ENCODE assay signal across 1 cellular context in genomic region chr21:44878053-44878982, GRCh38.
TF ChIP-seq lines count a peak whose summit lies in the region.

No MANE protein-coding gene starts in this region.

TF ChIP-seq in HepG2, 621 proteins besides CTCF, POLR2A, EP300 and RAD21 (continued from another document and continues in another):
- TF ChIP-seq LRRFIP1 (CRISPR knock-in tag; conservative IDR thresholded peaks at IDR 0.05) (no peak), ZNF788 (CRISPR knock-in tag; IDR thresholded peaks at IDR 0.05; ENCODE audit: borderline replicate concordance) (no peak; the same call in 1 of the 2 replicates), ZNF513 (CRISPR knock-in tag; conservative IDR thresholded peaks at IDR 0.05) (no peak), SAFB2 (CRISPR knock-in tag; IDR thresholded peaks at IDR 0.05; ENCODE audit: borderline replicate concordance, low read depth) (peak; percentile 33; the same call in 1 of the 2 replicates), IKZF4 (CRISPR knock-in tag; IDR thresholded peaks at IDR 0.05; ENCODE audit: borderline replicate concordance, low read depth, not compliant biosample characterization) (no peak), FOXM1 (CRISPR knock-in tag; IDR thresholded peaks at IDR 0.05) (no peak), YEATS2 (CRISPR knock-in tag; IDR thresholded peaks at IDR 0.05; ENCODE audit: borderline replicate concordance) (peak; percentile 77; the same call in 1 of the 2 replicates), NFE2 (CRISPR knock-in tag; IDR thresholded peaks at IDR 0.05) (no peak), ZNF335 (CRISPR knock-in tag; IDR thresholded peaks at IDR 0.05) (no peak), RFXAP (CRISPR knock-in tag; IDR thresholded peaks at IDR 0.05; ENCODE audit: borderline replicate concordance) (no peak), RFX1 (IDR thresholded peaks at IDR 0.05) (no peak), ZFP62 (CRISPR knock-in tag; IDR thresholded peaks at IDR 0.05) (no peak), ZNF557 (CRISPR knock-in tag; IDR thresholded peaks at IDR 0.05) (no peak), STAT5B (CRISPR knock-in tag; IDR thresholded peaks at IDR 0.05) (no peak), AHR (CRISPR knock-in tag; IDR thresholded peaks at IDR 0.05) (no peak; the same call in 1 of the 2 replicates), NFIC (IDR thresholded peaks at IDR 0.05; ENCODE audit: low read length) (no peak), SCMH1 (CRISPR knock-in tag; IDR thresholded peaks at IDR 0.05; ENCODE audit: borderline replicate concordance) (no peak), TIGD3 (CRISPR knock-in tag; IDR thresholded peaks at IDR 0.05; ENCODE audit: borderline replicate concordance) (no peak), NR2F1 (CRISPR knock-in tag; IDR thresholded peaks at IDR 0.05) (peak; percentile 63 to 79; a peak in 3 of 4 replicates), YY1 (IDR thresholded peaks at IDR 0.05; ENCODE audit: insufficient read depth, insufficient replicate concordance, low read depth, low read length) (peak; percentile 79), NCOA1 (CRISPR knock-in tag; IDR thresholded peaks at IDR 0.05) (no peak), ISL2 (CRISPR knock-in tag; IDR thresholded peaks at IDR 0.05) (peak; percentile 36; the same call in 1 of the 2 replicates), ZSCAN21 (CRISPR knock-in tag; IDR thresholded peaks at IDR 0.05; ENCODE audit: borderline replicate concordance) (no peak), NCOA5 (CRISPR knock-in tag; IDR thresholded peaks at IDR 0.05) (no peak), ZNF30 (CRISPR knock-in tag; IDR thresholded peaks at IDR 0.05) (no peak), ZNF724P (CRISPR knock-in tag; IDR thresholded peaks at IDR 0.05; ENCODE audit: borderline replicate concordance) (peak; percentile 61; the same call in 1 of the 2 replicates), ZFY (CRISPR knock-in tag; IDR thresholded peaks at IDR 0.05) (no peak), SMARCE1 (IDR thresholded peaks at IDR 0.05; ENCODE audit: borderline replicate concordance) (no peak), ATM (IDR thresholded peaks at IDR 0.05; ENCODE audit: borderline replicate concordance) (no peak), ZNF563 (CRISPR knock-in tag; IDR thresholded peaks at IDR 0.05) (no peak), ZNF44 (CRISPR knock-in tag; IDR thresholded peaks at IDR 0.05) (0 out of 2 replicates have a peak, but pooled peaks have one; percentile 7), ZNF816 (CRISPR knock-in tag; IDR thresholded peaks at IDR 0.05; ENCODE audit: borderline replicate concordance) (no peak), ZNF615 (CRISPR knock-in tag; IDR thresholded peaks at IDR 0.05; ENCODE audit: borderline replicate concordance) (no peak), ZNF263 (CRISPR knock-in tag; IDR thresholded peaks at IDR 0.05) (no peak), RXRA (CRISPR knock-in tag; IDR thresholded peaks at IDR 0.05) (peak; percentile 79; the same call in 1 of the 2 replicates), KDM5A (IDR thresholded peaks at IDR 0.05; ENCODE audit: borderline replicate concordance, low read length) (no peak; the same call in 1 of the 2 replicates), MTF2 (CRISPR knock-in tag; IDR thresholded peaks at IDR 0.05; ENCODE audit: borderline replicate concordance) (no peak), TBX2 (CRISPR knock-in tag; IDR thresholded peaks at IDR 0.05; ENCODE audit: borderline replicate concordance) (peak; percentile 50; the same call in 1 of the 2 replicates), ONECUT2 (CRISPR knock-in tag; IDR thresholded peaks at IDR 0.05) (no peak), CHD2 (IDR thresholded peaks at IDR 0.05; ENCODE audit: low read depth, low read length) (no peak), CBX1 (IDR thresholded peaks at IDR 0.05; ENCODE audit: low read depth) (no peak), ZBTB21 (CRISPR knock-in tag; IDR thresholded peaks at IDR 0.05) (no peak), RBAK (CRISPR knock-in tag; IDR thresholded peaks at IDR 0.05) (peak; percentile 83; the same call in 1 of the 2 replicates), ZNF251 (CRISPR knock-in tag; IDR thresholded peaks at IDR 0.05) (no peak), SIX1 (CRISPR knock-in tag; IDR thresholded peaks at IDR 0.05; ENCODE audit: borderline replicate concordance) (no peak), NONO (IDR thresholded peaks at IDR 0.05) (no peak), NONO (CRISPR knock-in tag; conservative IDR thresholded peaks at IDR 0.05) (peak; percentile 80), HNRNPUL1 (IDR thresholded peaks at IDR 0.05; ENCODE audit: low read depth, low read length) (no peak), ELF4 (CRISPR knock-in tag; IDR thresholded peaks at IDR 0.05; ENCODE audit: borderline replicate concordance) (no peak; the same call in 1 of the 2 replicates)
- TF ChIP-seq, protein P1, sequence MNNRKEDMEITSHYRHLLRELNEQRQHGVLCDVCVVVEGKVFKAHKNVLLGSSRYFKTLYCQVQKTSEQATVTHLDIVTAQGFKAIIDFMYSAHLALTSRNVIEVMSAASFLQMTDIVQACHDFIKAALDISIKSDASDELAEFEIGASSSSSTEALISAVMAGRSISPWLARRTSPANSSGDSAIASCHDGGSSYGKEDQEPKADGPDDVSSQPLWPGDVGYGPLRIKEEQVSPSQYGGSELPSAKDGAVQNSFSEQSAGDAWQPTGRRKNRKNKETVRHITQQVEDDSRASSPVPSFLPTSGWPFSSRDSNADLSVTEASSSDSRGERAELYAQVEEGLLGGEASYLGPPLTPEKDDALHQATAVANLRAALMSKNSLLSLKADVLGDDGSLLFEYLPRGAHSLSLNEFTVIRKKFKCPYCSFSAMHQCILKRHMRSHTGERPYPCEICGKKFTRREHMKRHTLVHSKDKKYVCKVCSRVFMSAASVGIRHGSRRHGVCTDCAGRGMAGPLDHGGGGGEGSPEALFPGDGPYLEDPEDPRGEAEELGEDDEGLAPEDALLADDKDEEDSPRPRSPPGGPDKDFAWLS (CRISPR knock-in tag; IDR thresholded peaks at IDR 0.05; ENCODE audit: borderline replicate concordance): no peak
- TF ChIP-seq, protein P2, sequence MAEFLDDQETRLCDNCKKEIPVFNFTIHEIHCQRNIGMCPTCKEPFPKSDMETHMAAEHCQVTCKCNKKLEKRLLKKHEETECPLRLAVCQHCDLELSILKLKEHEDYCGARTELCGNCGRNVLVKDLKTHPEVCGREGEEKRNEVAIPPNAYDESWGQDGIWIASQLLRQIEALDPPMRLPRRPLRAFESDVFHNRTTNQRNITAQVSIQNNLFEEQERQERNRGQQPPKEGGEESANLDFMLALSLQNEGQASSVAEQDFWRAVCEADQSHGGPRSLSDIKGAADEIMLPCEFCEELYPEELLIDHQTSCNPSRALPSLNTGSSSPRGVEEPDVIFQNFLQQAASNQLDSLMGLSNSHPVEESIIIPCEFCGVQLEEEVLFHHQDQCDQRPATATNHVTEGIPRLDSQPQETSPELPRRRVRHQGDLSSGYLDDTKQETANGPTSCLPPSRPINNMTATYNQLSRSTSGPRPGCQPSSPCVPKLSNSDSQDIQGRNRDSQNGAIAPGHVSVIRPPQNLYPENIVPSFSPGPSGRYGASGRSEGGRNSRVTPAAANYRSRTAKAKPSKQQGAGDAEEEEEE (CRISPR knock-in tag; IDR thresholded peaks at IDR 0.05; ENCODE audit: borderline replicate concordance): no peak
- TF ChIP-seq, protein P3, sequence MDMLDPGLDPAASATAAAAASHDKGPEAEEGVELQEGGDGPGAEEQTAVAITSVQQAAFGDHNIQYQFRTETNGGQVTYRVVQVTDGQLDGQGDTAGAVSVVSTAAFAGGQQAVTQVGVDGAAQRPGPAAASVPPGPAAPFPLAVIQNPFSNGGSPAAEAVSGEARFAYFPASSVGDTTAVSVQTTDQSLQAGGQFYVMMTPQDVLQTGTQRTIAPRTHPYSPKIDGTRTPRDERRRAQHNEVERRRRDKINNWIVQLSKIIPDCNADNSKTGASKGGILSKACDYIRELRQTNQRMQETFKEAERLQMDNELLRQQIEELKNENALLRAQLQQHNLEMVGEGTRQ (IDR thresholded peaks at IDR 0.05; ENCODE audit: low read depth, low read length): no peak
- TF ChIP-seq, protein P3 (CRISPR knock-in tag; IDR thresholded peaks at IDR 0.05; ENCODE audit: borderline replicate concordance): peak; percentile 25; the same call in 1 of the 2 replicates
- TF ChIP-seq, protein P4, sequence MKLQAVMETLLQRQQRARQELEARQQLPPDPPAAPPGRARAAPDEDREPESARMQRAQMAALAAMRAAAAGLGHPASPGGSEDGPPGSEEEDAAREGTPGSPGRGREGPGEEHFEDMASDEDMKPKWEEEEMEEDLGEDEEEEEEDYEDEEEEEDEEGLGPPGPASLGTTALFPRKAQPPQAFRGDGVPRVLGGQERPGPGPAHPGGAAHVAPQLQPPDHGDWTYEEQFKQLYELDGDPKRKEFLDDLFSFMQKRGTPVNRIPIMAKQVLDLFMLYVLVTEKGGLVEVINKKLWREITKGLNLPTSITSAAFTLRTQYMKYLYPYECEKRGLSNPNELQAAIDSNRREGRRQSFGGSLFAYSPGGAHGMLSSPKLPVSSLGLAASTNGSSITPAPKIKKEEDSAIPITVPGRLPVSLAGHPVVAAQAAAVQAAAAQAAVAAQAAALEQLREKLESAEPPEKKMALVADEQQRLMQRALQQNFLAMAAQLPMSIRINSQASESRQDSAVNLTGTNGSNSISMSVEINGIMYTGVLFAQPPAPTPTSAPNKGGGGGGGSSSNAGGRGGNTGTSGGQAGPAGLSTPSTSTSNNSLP (IDR thresholded peaks at IDR 0.05; ENCODE audit: low read depth, low read length): peak; percentile 64; the same call in 1 of the 2 replicates
- TF ChIP-seq, protein P5, sequence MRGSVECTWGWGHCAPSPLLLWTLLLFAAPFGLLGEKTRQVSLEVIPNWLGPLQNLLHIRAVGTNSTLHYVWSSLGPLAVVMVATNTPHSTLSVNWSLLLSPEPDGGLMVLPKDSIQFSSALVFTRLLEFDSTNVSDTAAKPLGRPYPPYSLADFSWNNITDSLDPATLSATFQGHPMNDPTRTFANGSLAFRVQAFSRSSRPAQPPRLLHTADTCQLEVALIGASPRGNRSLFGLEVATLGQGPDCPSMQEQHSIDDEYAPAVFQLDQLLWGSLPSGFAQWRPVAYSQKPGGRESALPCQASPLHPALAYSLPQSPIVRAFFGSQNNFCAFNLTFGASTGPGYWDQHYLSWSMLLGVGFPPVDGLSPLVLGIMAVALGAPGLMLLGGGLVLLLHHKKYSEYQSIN (CRISPR knock-in tag; IDR thresholded peaks at IDR 0.05; ENCODE audit: borderline replicate concordance): no peak
- TF ChIP-seq, protein P6, sequence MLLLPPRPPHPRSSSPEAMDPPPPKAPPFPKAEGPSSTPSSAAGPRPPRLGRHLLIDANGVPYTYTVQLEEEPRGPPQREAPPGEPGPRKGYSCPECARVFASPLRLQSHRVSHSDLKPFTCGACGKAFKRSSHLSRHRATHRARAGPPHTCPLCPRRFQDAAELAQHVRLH (CRISPR knock-in tag; IDR thresholded peaks at IDR 0.05; ENCODE audit: borderline replicate concordance, low read depth): no peak
- TF ChIP-seq, protein P7, sequence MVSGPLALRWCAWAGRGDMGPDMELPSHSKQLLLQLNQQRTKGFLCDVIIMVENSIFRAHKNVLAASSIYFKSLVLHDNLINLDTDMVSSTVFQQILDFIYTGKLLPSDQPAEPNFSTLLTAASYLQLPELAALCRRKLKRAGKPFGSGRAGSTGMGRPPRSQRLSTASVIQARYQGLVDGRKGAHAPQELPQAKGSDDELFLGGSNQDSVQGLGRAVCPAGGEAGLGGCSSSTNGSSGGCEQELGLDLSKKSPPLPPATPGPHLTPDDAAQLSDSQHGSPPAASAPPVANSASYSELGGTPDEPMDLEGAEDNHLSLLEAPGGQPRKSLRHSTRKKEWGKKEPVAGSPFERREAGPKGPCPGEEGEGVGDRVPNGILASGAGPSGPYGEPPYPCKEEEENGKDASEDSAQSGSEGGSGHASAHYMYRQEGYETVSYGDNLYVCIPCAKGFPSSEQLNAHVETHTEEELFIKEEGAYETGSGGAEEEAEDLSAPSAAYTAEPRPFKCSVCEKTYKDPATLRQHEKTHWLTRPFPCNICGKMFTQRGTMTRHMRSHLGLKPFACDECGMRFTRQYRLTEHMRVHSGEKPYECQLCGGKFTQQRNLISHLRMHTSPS (CRISPR knock-in tag; IDR thresholded peaks at IDR 0.05; ENCODE audit: low read depth): no peak
